15 cellular contexts compared by ENCODE assay signal in genomic region chr18:44941519-44941918, GRCh38.
DNase-seq lines count a peak whose midpoint lies in the region; ATAC-seq, FAIRE-seq and TF ChIP-seq lines count a peak whose summit lies in the region.
"Had no signal": no experiment of that assay in that cellular context is flagged by ENCODE, and none has a peak within 500 bp of the region (broad histone marks: within the 10 kb centered on the region; RNA-seq: fewer than 3 reads in every experiment).

No MANE protein-coding gene starts in this region.

- TF ChIP-seq RAD21 in GM12878 (IDR thresholded peaks at IDR 0.05; ENCODE audit: insufficient read depth, low read depth, low read length), result no peak

- H3K4me2 ChIP-seq in GM12878 (ENCODE audit: control insufficient read depth, insufficient read depth) (no peak overlapping the region), MM.1S (ENCODE audit: low read depth, low read length) (no peak overlapping the region)
- H3K4me2 ChIP-seq: BLaER1 treated with 17β-estradiol and CSF1 and Interleukin-3, amounts not matched to agents 10 nM and 100 nM had no signal

- DNase-seq in activated T-cell treated with anti-CD3 and anti-CD28 coated beads, Interleukin-2, amount 50 U/mL, for 72 hours, result no peak
- no peak for DNase-seq in activated T-cell treated with anti-CD3 and anti-CD28 coated beads, Interleukin-2, amount 50 U/mL, for 24 hours
- DNase-seq in GM12878 (ENCODE audit: low read depth, low spot score) (no peak), right lobe of liver (no peak), MM.1S (no peak), GM12891 (ENCODE audit: insufficient read length, low spot score) (no peak)
- DNase-seq: 8988T; AML-193; CD4-positive, CD25-positive, alpha-beta regulatory T cell; GOT3; H9 had no signal

- H3K9me2 ChIP-seq in MM.1S (replicated peaks; ENCODE audit: insufficient read depth, low read length), result no peaks in the 10 kb centered on the region

- H3F3A ChIP-seq in MM.1S (ENCODE audit: insufficient read depth, low read length), result no peaks in the 10 kb centered on the region

- H3K9ac ChIP-seq in GM12878 (ENCODE audit: control insufficient read depth, insufficient read depth, low read length) (no peak overlapping the region), subcutaneous abdominal adipose tissue (ENCODE audit: low read length in 5 of 5) (peak overlapping the region in 1 of 5 donors; percentile 56), MM.1S (ENCODE audit: low read length) (no peak overlapping the region)
- H3K9ac ChIP-seq: BLaER1 treated with 17β-estradiol and CSF1 and Interleukin-3, amounts not matched to agents 10 nM and 100 nM had no signal

- FAIRE-seq in GM12878 (lab: Jason Lieb, UNC) (peak; percentile 7), GM12891 (lab: Jason Lieb, UNC) (no peak)
- FAIRE-seq: GM19239 had no signal

- in situ Hi-C loops in GM12878 (cut with MboI), result no loop called here

- peaks cover 0 to 1% of the 10 kb centered on the region in 2 experiments; a peak in 2 of 4 replicates for H3K36me3 ChIP-seq in GM12878 (ENCODE audit: control insufficient read depth in 2 of 2, insufficient read depth in 2 of 2, low read length in 1 of 2)
- no peaks in the 10 kb centered on the region for H3K36me3 ChIP-seq in right lobe of liver
- no peaks in the 10 kb centered on the region for H3K36me3 ChIP-seq in subcutaneous abdominal adipose tissue (ENCODE audit: control insufficient read depth in 5 of 5, insufficient read depth in 5 of 5, low read length in 5 of 5)
- no peaks in the 10 kb centered on the region for H3K36me3 ChIP-seq in MM.1S (replicated peaks; ENCODE audit: insufficient read depth, low read length)
- H3K36me3 ChIP-seq: BLaER1 treated with 17β-estradiol and CSF1 and Interleukin-3, amounts not matched to agents 10 nM and 100 nM had no signal

- POLR2A ChIA-PET in GM12878 (lab: Charles Lee), result no interaction called here

- H3K27ac ChIP-seq in GM12878 (ENCODE audit: control insufficient read depth, insufficient read depth) (no peak overlapping the region), right lobe of liver (peak overlapping the region in 1 of 3 donors; percentile 5), subcutaneous abdominal adipose tissue (ENCODE audit: low read depth, low read length) (peak overlapping the region; percentile 34), MM.1S (ENCODE audit: low read length) (no peak overlapping the region)
- H3K27ac ChIP-seq: BLaER1 treated with 17β-estradiol and CSF1 and Interleukin-3, amounts not matched to agents 10 nM and 100 nM had no signal

- H3K4me1 ChIP-seq in GM12878 (ENCODE audit: control insufficient read depth, insufficient read depth, low read length) (no peaks in the 10 kb centered on the region), right lobe of liver (peaks cover 0 to 30% (median 7%) of the 10 kb centered on the region in 4 donors), subcutaneous abdominal adipose tissue (ENCODE audit: control insufficient read depth in 5 of 5, insufficient read depth in 5 of 5, low read length in 5 of 5) (peaks cover 0 to 37% (median 22%) of the 10 kb centered on the region in 5 donors), MM.1S (ENCODE audit: low read length) (no peaks in the 10 kb centered on the region)

- no peaks in the 10 kb centered on the region for H3K36me3 Mint-ChIP-seq in activated T-cell treated with anti-CD3 and anti-CD28 coated beads, Interleukin-2, amount 50 U/mL, for 72 hours (ENCODE audit: insufficient read depth in 2 of 2)
- H3K36me3 Mint-ChIP-seq in activated T-cell treated with anti-CD3 and anti-CD28 coated beads, Interleukin-2, amount 50 U/mL, for 24 hours (ENCODE audit: low read depth), result no peaks in the 10 kb centered on the region
- H3K36me3 Mint-ChIP-seq: CD4-positive, CD25-positive, alpha-beta regulatory T cell had no signal

- H4K20me1 ChIP-seq in GM12878 (ENCODE audit: control insufficient read depth, insufficient read depth) (no peaks in the 10 kb centered on the region), MM.1S (ENCODE audit: insufficient read depth, low read length) (no peaks in the 10 kb centered on the region; the same call in 1 of the 2 replicates)
- H4K20me1 ChIP-seq: BLaER1 treated with 17β-estradiol and CSF1 and Interleukin-3, amounts not matched to agents 10 nM and 100 nM had no signal

- H3K27me3 ChIP-seq in GM12878 (replicated peaks in 1 of 2; ENCODE audit: control insufficient read depth in 2 of 2, insufficient read depth in 2 of 2, low read length in 1 of 2) (no peaks in the 10 kb centered on the region), right lobe of liver (no peaks in the 10 kb centered on the region), subcutaneous abdominal adipose tissue (ENCODE audit: control insufficient read depth in 5 of 5, insufficient read depth in 4 of 5, low read length in 5 of 5) (no peaks in the 10 kb centered on the region), MM.1S (replicated peaks; ENCODE audit: insufficient read depth, low read length) (no peaks in the 10 kb centered on the region)
- H3K27me3 ChIP-seq: BLaER1 treated with 17β-estradiol and CSF1 and Interleukin-3, amounts not matched to agents 10 nM and 100 nM had no signal

- CTCF ChIA-PET in GM12878 (lab: Yijun Ruan, JAX), result interaction anchor here (1.2 to 1.7 kb wide), 2 partner anchors 15 kb away, joined by 3 to 5 read pairs; no protein-coding TSS in a partner anchor

- no peaks in the 10 kb centered on the region for H3K4me1 Mint-ChIP-seq in activated T-cell treated with anti-CD3 and anti-CD28 coated beads, Interleukin-2, amount 50 U/mL, for 72 hours (ENCODE audit: low read depth)
- H3K4me1 Mint-ChIP-seq in activated T-cell treated with anti-CD3 and anti-CD28 coated beads, Interleukin-2, amount 50 U/mL, for 24 hours (ENCODE audit: low read depth), result no peaks in the 10 kb centered on the region
- H3K4me1 Mint-ChIP-seq: CD4-positive, CD25-positive, alpha-beta regulatory T cell had no signal

- no peak for ATAC-seq in activated T-cell treated with anti-CD3 and anti-CD28 coated beads, Interleukin-2, amount 50 U/mL, for 72 hours (replicated peaks in 1 of 2)
- ATAC-seq in GM12878 (no peak), right lobe of liver (peak in 3 of 4 donors; percentile 30 to 63 (median 62)), GM18517 (IDR thresholded peaks at IDR 0.05; ENCODE audit: unreplicated experiment) (no peak)

- TF ChIP-seq CTCF in GM12878 (IDR thresholded peaks at IDR 0.05 in 2 of 3, conservative IDR thresholded peaks at IDR 0.05 in 1 of 3; ENCODE audit: control insufficient read depth in 2 of 3, extremely low read depth in 1 of 3, insufficient read depth in 1 of 3, low read depth in 3 of 3, low read length in 3 of 3), result no peak
- TF ChIP-seq CTCF in right lobe of liver (IDR thresholded peaks at IDR 0.05), result no peak
- TF ChIP-seq CTCF in MM.1S (IDR thresholded peaks at IDR 0.05; ENCODE audit: low read length), result no peak

- H3K4me3 ChIP-seq in GM12878, result no peak overlapping the region
- no peak overlapping the region for H3K4me3 ChIP-seq in right lobe of liver
- no peak overlapping the region for H3K4me3 ChIP-seq in subcutaneous abdominal adipose tissue (ENCODE audit: low read depth in 1 of 5, low read length in 5 of 5)
- H3K4me3 ChIP-seq in MM.1S (ENCODE audit: low read length), result no peak overlapping the region
- H3K4me3 ChIP-seq: BLaER1 treated with 17β-estradiol and CSF1 and Interleukin-3, amounts not matched to agents 10 nM and 100 nM had no signal

- intact Hi-C loops in GM12878 (cut with micrococcal nuclease; ENCODE audit: unreplicated experiment) (no loop called here), right lobe of liver (cut with DNase I) (no loop called here)

- no TSS peak for BruUV-seq in GM12878 (replicated peaks; lab: Mats Ljungman, UMichigan)

- SMC1A ChIA-PET in GM12878 (lab: Charles Lee; ENCODE audit: uncharacterized antibody, unreplicated experiment), result interaction anchor here (0.6 to 2.6 kb wide), 9 partner anchors 15 to 70 kb away, joined by 3 to 12 read pairs (median 3); no protein-coding TSS in a partner anchor

- H3K4me3 Mint-ChIP-seq in activated T-cell treated with anti-CD3 and anti-CD28 coated beads, Interleukin-2, amount 50 U/mL, for 72 hours, result no peak overlapping the region
- H3K4me3 Mint-ChIP-seq in activated T-cell treated with anti-CD3 and anti-CD28 coated beads, Interleukin-2, amount 50 U/mL, for 24 hours, result no peak overlapping the region
- H3K4me3 Mint-ChIP-seq: CD4-positive, CD25-positive, alpha-beta regulatory T cell; H9 had no signal

- H3K9me3 Mint-ChIP-seq in activated T-cell treated with anti-CD3 and anti-CD28 coated beads, Interleukin-2, amount 50 U/mL, for 72 hours, result no peaks in the 10 kb centered on the region
- no peaks in the 10 kb centered on the region for H3K9me3 Mint-ChIP-seq in activated T-cell treated with anti-CD3 and anti-CD28 coated beads, Interleukin-2, amount 50 U/mL, for 24 hours
- H3K9me3 Mint-ChIP-seq: H9 had no signal

- TF ChIP-seq EP300 in GM12878 (IDR thresholded peaks at IDR 0.05; ENCODE audit: borderline replicate concordance in 1 of 2, control insufficient read depth in 1 of 2, low read depth in 2 of 2, low read length in 2 of 2), result no peak

- WGBS in GM12878 (ENCODE audit: insufficient coverage, insufficient replicate concordance, low lambda C conversion rate, missing lambda C conversion rate), result 64% methylated on average over 2 of the region's 2 CpGs
- 30% methylated on average over 2 of the region's 2 CpGs for WGBS in right lobe of liver (ENCODE audit: insufficient coverage, low coverage, low lambda C conversion rate, missing lambda C conversion rate)

- no peaks in the 10 kb centered on the region for H3K79me2 ChIP-seq in GM12878 (ENCODE audit: control insufficient read depth, insufficient read depth, low read length)
- peaks cover 85% of the 10 kb centered on the region for H3K79me2 ChIP-seq in MM.1S (ENCODE audit: low read length)

- peaks cover 10% of the 10 kb centered on the region for H3K27me3 Mint-ChIP-seq in activated T-cell treated with anti-CD3 and anti-CD28 coated beads, Interleukin-2, amount 50 U/mL, for 72 hours (ENCODE audit: low read depth)
- peaks cover 10% of the 10 kb centered on the region for H3K27me3 Mint-ChIP-seq in activated T-cell treated with anti-CD3 and anti-CD28 coated beads, Interleukin-2, amount 50 U/mL, for 24 hours

- no peak overlapping the region for H2AFZ ChIP-seq in GM12878 (ENCODE audit: control insufficient read depth, low read depth, low read length)
- no peak overlapping the region for H2AFZ ChIP-seq in MM.1S (ENCODE audit: low read length)

- H3K9me3 ChIP-seq in GM12878 (replicated peaks; ENCODE audit: control insufficient read depth, insufficient read depth, low read length) (no peaks in the 10 kb centered on the region), right lobe of liver (no peaks in the 10 kb centered on the region), subcutaneous abdominal adipose tissue (ENCODE audit: control insufficient read depth in 5 of 5, low read length in 5 of 5) (no peaks in the 10 kb centered on the region), MM.1S (replicated peaks; ENCODE audit: insufficient read depth, low read length) (no peaks in the 10 kb centered on the region)

- H3K27ac Mint-ChIP-seq in activated T-cell treated with anti-CD3 and anti-CD28 coated beads, Interleukin-2, amount 50 U/mL, for 72 hours, result peak overlapping the region; percentile 15
- H3K27ac Mint-ChIP-seq in activated T-cell treated with anti-CD3 and anti-CD28 coated beads, Interleukin-2, amount 50 U/mL, for 24 hours, result no peak overlapping the region
- H3K27ac Mint-ChIP-seq: H9 had no signal

- RAD21 ChIA-PET in GM12878 (lab: Charles Lee; ENCODE audit: unreplicated experiment), result interaction anchor here (0.7 to 1.3 kb wide), 7 partner anchors 9 to 245 kb away, joined by 3 to 5 read pairs (median 3); no protein-coding TSS in a partner anchor

- TF ChIP-seq POLR2A in GM12878 (IDR thresholded peaks at IDR 0.05; ENCODE audit: low read depth, low read length) (no peak), right lobe of liver (IDR thresholded peaks at IDR 0.05) (no peak), GM12891 (IDR thresholded peaks at IDR 0.05; ENCODE audit: low read depth, low read length) (no peak)

Comparison
In these comparisons a context has a peak if more than half of its experiments do, and no peak if none do; other contexts are left out.
1. ATAC-seq: peak in right lobe of liver (3 of 4); none in activated T-cell treated with anti-CD3 and anti-CD28 coated beads, Interleukin-2, amount 50 U/mL, for 72 hours (0 of 2), GM12878 (single experiment) and GM18517 (single experiment).